ENCODE assay signal across 32 cellular contexts in the genomic region with DNA sequence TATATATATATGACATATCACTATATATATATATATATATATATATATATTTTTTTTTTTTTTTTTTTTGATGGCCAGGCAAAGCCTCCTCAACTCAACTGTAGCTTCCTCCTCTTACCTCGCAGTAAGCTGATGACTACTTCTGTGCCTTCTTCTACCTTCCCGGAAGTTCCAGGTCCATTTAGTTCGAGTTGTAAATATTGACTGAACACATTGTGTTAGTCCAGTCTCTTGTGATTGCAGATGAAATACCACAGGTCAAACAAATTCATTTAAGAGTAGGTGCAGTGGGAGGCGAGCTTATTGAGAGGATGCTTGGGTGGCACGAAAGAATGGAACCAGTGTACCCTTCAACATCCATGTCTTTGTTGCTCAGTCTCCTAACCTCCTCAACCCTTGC.
DNase-seq lines count a peak whose midpoint lies in the region; ATAC-seq, FAIRE-seq and TF ChIP-seq lines count a peak whose summit lies in the region.
"Had no signal": no experiment of that assay in that cellular context is flagged by ENCODE, and none has a peak within 500 bp of the region (broad histone marks: within the 10 kb centered on the region; RNA-seq: fewer than 3 reads in every experiment).

No MANE protein-coding gene starts in this region.

- H3K27me3 ChIP-seq in HepG2 (ENCODE audit: control insufficient read depth in 1 of 2, insufficient read depth in 2 of 2, low read length in 2 of 2) (no peaks in the 10 kb centered on the region), smooth muscle cell (ENCODE audit: low read depth) (no peaks in the 10 kb centered on the region), SJCRH30 (no peaks in the 10 kb centered on the region), colonic mucosa (no peaks in the 10 kb centered on the region)
- H3K27me3 ChIP-seq: breast epithelium, MG63 had no signal

- H3K4me1 Mint-ChIP-seq in HFFc6 (ENCODE audit: low read depth): peaks cover 23% of the 10 kb centered on the region
- H3K4me1 Mint-ChIP-seq: activated B cell treated with CpG ODN at 0.5 μM for 24 hours; CD14-positive monocyte; GM23338; stimulated activated naive B cell treated with anti-CD40 and anti-IgM and Interleukin-4, amounts not matched to agents 10 μg/mL and 1 μg/mL and 100 μg/mL, for 72 hours had no signal

- intact Hi-C loops in HepG2 (cut with micrococcal nuclease; ENCODE audit: unreplicated experiment) (no loop called here), colonic mucosa (cut with DNase I) (no loop called here)

- peak overlapping the region; percentile 90 for H3K27ac Mint-ChIP-seq in HFFc6
- H3K27ac Mint-ChIP-seq: activated B cell treated with CpG ODN at 0.5 μM for 24 hours; activated naive CD4-positive, alpha-beta T cell treated with anti-CD3 and anti-CD28 coated beads, Interleukin-2, amount 50 U/mL, for 72 hours; GM23338; natural killer cell treated with Interleukin-12 subunit alpha and Interleukin-12 subunit beta and Interleukin-15 and Interleukin-18, amount 100 ng/mL, for 72 hours; stimulated activated naive B cell treated with anti-CD40 and anti-IgM and Interleukin-4, amounts not matched to agents 10 μg/mL and 1 μg/mL and 100 μg/mL, for 72 hours; T-cell had no signal

- H3K79me2 ChIP-seq in HepG2 (ENCODE audit: insufficient read depth, low read length) (no peaks in the 10 kb centered on the region), smooth muscle cell (ENCODE audit: low read depth) (peaks cover 6% of the 10 kb centered on the region)

- no peaks in the 10 kb centered on the region for H3K27me3 Mint-ChIP-seq in HFFc6 (ENCODE audit: insufficient read depth)
- H3K27me3 Mint-ChIP-seq: activated B cell treated with CpG ODN at 0.5 μM for 24 hours; natural killer cell treated with Interleukin-12 subunit alpha and Interleukin-12 subunit beta and Interleukin-15 and Interleukin-18, amount 100 ng/mL, for 72 hours had no signal

- H3K9me3 ChIP-seq in HepG2 (ENCODE audit: low read length) (no peaks in the 10 kb centered on the region), smooth muscle cell (replicated peaks; ENCODE audit: low read depth) (no peaks in the 10 kb centered on the region), SJCRH30 (replicated peaks) (no peaks in the 10 kb centered on the region), colonic mucosa (no peaks in the 10 kb centered on the region)
- H3K9me3 ChIP-seq: breast epithelium had no signal

- H4K20me1 ChIP-seq in HepG2 (ENCODE audit: insufficient read depth, low read length): no peaks in the 10 kb centered on the region
- H4K20me1 ChIP-seq in smooth muscle cell (ENCODE audit: low read depth): peaks cover 13% of the 10 kb centered on the region

- DNase-seq in HFFc6: no peak
- peak; percentile 58 for DNase-seq in HepG2 (ENCODE audit: low spot score)
- no peak for DNase-seq in smooth muscle cell (lab: John Stamatoyannopoulos, UW; ENCODE audit: unreplicated experiment)
- no peak for DNase-seq in SJCRH30
- no peak for DNase-seq in COLO668 (lab: John Stamatoyannopoulos, UW; ENCODE audit: unreplicated experiment)
- no peak for DNase-seq in EL
- no peak for DNase-seq in colonic mucosa
- DNase-seq: activated B cell treated with CpG ODN at 0.5 μM for 24 hours; activated CD4-positive, alpha-beta T cell treated with anti-CD3 and anti-CD28 coated beads, Interleukin-2, amount 50 U/mL, for 1 hour; activated effector memory CD4-positive, alpha-beta T cell treated with Interleukin-2 at 50 U/mL for 16 hours; activated T-cell treated with anti-CD3 and anti-CD28 coated beads, Interleukin-2, amount 50 U/mL, for 1 hour; amygdala; Calu3; effector CD8-positive, alpha-beta T cell; KBM-7; kidney; NCI-H1930; NCI-H526 treated with DMSO at 0.1 percent for 48 hours; occipital lobe; stimulated activated naive B cell treated with anti-CD40 and anti-IgM and Interleukin-4, amounts not matched to agents 10 μg/mL and 1 μg/mL and 100 μg/mL, for 72 hours; substantia nigra; T-cell had no signal

- BruUV-seq in HepG2 (replicated peaks; lab: Mats Ljungman, UMichigan): no TSS peak

- H3K36me3 ChIP-seq in HepG2 (replicated peaks in 1 of 2; ENCODE audit: control insufficient read depth in 1 of 2, insufficient read depth in 2 of 2, low read length in 2 of 2) (no peaks in the 10 kb centered on the region), smooth muscle cell (ENCODE audit: low read depth) (no peaks in the 10 kb centered on the region), SJCRH30 (peaks cover 7% of the 10 kb centered on the region; the same call in 1 of the 2 replicates), colonic mucosa (no peaks in the 10 kb centered on the region)
- H3K36me3 ChIP-seq: breast epithelium, MG63 had no signal

- H3F3A ChIP-seq in smooth muscle cell (ENCODE audit: low read depth): no peaks in the 10 kb centered on the region

- H3K27ac ChIP-seq in VCaP: peak overlapping the region; percentile 50
- H3K27ac ChIP-seq in HepG2 (ENCODE audit: extremely low read length, insufficient read depth, low read length): no peak overlapping the region
- peak overlapping the region; percentile 54 for H3K27ac ChIP-seq in smooth muscle cell (ENCODE audit: low read depth)
- no peak overlapping the region for H3K27ac ChIP-seq in SJCRH30
- no peak overlapping the region for H3K27ac ChIP-seq in colonic mucosa
- H3K27ac ChIP-seq: breast epithelium, skin epidermis had no signal

- no peak for FAIRE-seq in HepG2 (lab: Jason Lieb, UNC)
- FAIRE-seq: HTR-8/SVneo, kidney, RCC 7860 had no signal

- POLR2A ChIA-PET in HepG2 (lab: Yijun Ruan, JAX): no interaction called here

- no peak overlapping the region for H3K9ac ChIP-seq in HepG2 (ENCODE audit: insufficient read depth, low read depth, low read length)
- no peak overlapping the region for H3K9ac ChIP-seq in smooth muscle cell (ENCODE audit: low read depth)
- H3K9ac ChIP-seq in colonic mucosa (ENCODE audit: low read depth in 2 of 2, low read length in 2 of 2): no peak overlapping the region

- ATAC-seq in HepG2: peak; percentile 73
- ATAC-seq: GM23338; natural killer cell treated with Interleukin-12 subunit alpha and Interleukin-12 subunit beta and Interleukin-15 and Interleukin-18, amount 100 ng/mL, for 72 hours; stimulated activated naive B cell treated with anti-CD40 and anti-IgM and Interleukin-4, amounts not matched to agents 10 μg/mL and 1 μg/mL and 100 μg/mL, for 72 hours; T-cell had no signal

- CTCF ChIA-PET in HepG2 (lab: Yijun Ruan, JAX; ENCODE audit: low intra/inter-chr PET ratio, low total read pairs): no interaction called here

- TF ChIP-seq CTCF in HFFc6 (IDR thresholded peaks at IDR 0.05) (no peak), VCaP (conservative IDR thresholded peaks at IDR 0.05) (no peak), HepG2 (CRISPR knock-in tag; IDR thresholded peaks at IDR 0.05) (no peak), smooth muscle cell (IDR thresholded peaks at IDR 0.05; ENCODE audit: borderline replicate concordance, insufficient read depth, poor library complexity, severe bottlenecking) (no peak), colonic mucosa (IDR thresholded peaks at IDR 0.05) (no peak)

- no peaks in the 10 kb centered on the region; the same call in none of the 2 replicates for H3K36me3 Mint-ChIP-seq in HFFc6 (ENCODE audit: low read depth)
- H3K36me3 Mint-ChIP-seq: activated naive CD4-positive, alpha-beta T cell treated with anti-CD3 and anti-CD28 coated beads, Interleukin-2, amount 50 U/mL, for 72 hours; natural killer cell treated with Interleukin-12 subunit alpha and Interleukin-12 subunit beta and Interleukin-15 and Interleukin-18, amount 100 ng/mL, for 72 hours; stimulated activated naive B cell treated with anti-CD40 and anti-IgM and Interleukin-4, amounts not matched to agents 10 μg/mL and 1 μg/mL and 100 μg/mL, for 72 hours; T-cell had no signal

- WGBS in HepG2 (ENCODE audit: low lambda C conversion rate): 34% methylated on average over 5 of the region's 5 CpGs
- 100% methylated on average over 5 of the region's 5 CpGs for WGBS in smooth muscle cell (ENCODE audit: low lambda C conversion rate)

- TF ChIP-seq RAD21 in HepG2 (CRISPR knock-in tag; IDR thresholded peaks at IDR 0.05): no peak

- peak in 1 of 2 experiments; percentile 42; a peak in 1 of 4 replicates for TF ChIP-seq EP300 in HepG2 (IDR thresholded peaks at IDR 0.05; ENCODE audit: low read depth in 2 of 2, low read length in 2 of 2)
- no peak for TF ChIP-seq EP300 in HepG2 (CRISPR knock-in tag; IDR thresholded peaks at IDR 0.05; ENCODE audit: borderline replicate concordance)

- H3K9me3 Mint-ChIP-seq in HFFc6: no peaks in the 10 kb centered on the region
- H3K9me3 Mint-ChIP-seq: activated B cell treated with CpG ODN at 0.5 μM for 24 hours; activated naive CD4-positive, alpha-beta T cell treated with anti-CD3 and anti-CD28 coated beads, Interleukin-2, amount 50 U/mL, for 72 hours; CD14-positive monocyte; GM23338; natural killer cell treated with Interleukin-12 subunit alpha and Interleukin-12 subunit beta and Interleukin-15 and Interleukin-18, amount 100 ng/mL, for 72 hours; stimulated activated naive B cell treated with anti-CD40 and anti-IgM and Interleukin-4, amounts not matched to agents 10 μg/mL and 1 μg/mL and 100 μg/mL, for 72 hours; T-cell had no signal

- H3K4me3 ChIP-seq in HepG2 (replicated peaks in 1 of 3; ENCODE audit: insufficient read depth in 1 of 3, low read depth in 2 of 3, low read length in 3 of 3) (no peak overlapping the region), smooth muscle cell (no peak overlapping the region), SJCRH30 (no peak overlapping the region), colonic mucosa (no peak overlapping the region)
- H3K4me3 ChIP-seq: breast epithelium, GM23338, MG63, skin epidermis had no signal

- H2AFZ ChIP-seq in HepG2 (ENCODE audit: low read length): no peak overlapping the region
- no peak overlapping the region for H2AFZ ChIP-seq in smooth muscle cell (ENCODE audit: low read depth)
- H2AFZ ChIP-seq: GM23338 had no signal

- H3K4me1 ChIP-seq in HepG2 (ENCODE audit: insufficient read depth, low read length) (peaks cover 12% of the 10 kb centered on the region), smooth muscle cell (ENCODE audit: low read depth) (no peaks in the 10 kb centered on the region), SJCRH30 (0 out of 2 replicates have a peak, but pooled peaks cover 2% of the 10 kb centered on the region), colonic mucosa (no peaks in the 10 kb centered on the region)
- H3K4me1 ChIP-seq: breast epithelium had no signal

- no peak overlapping the region; the same call in 1 of the 2 replicates for H3K4me2 ChIP-seq in HepG2 (ENCODE audit: low read depth, low read length)
- H3K4me2 ChIP-seq in smooth muscle cell: peak overlapping the region; percentile 7
- H3K4me2 ChIP-seq: GM23338 had no signal

- peak overlapping the region; percentile 48; the same call in 1 of the 2 replicates for H3K4me3 Mint-ChIP-seq in HFFc6
- H3K4me3 Mint-ChIP-seq: activated B cell treated with CpG ODN at 0.5 μM for 24 hours; CD14-positive monocyte; GM23338; natural killer cell treated with Interleukin-12 subunit alpha and Interleukin-12 subunit beta and Interleukin-15 and Interleukin-18, amount 100 ng/mL, for 72 hours; stimulated activated naive B cell treated with anti-CD40 and anti-IgM and Interleukin-4, amounts not matched to agents 10 μg/mL and 1 μg/mL and 100 μg/mL, for 72 hours; T-cell had no signal

- in situ Hi-C loops in HepG2 (cut with HindIII; ENCODE audit: extremely low pct_ligation_motif_present, low pct_unique_long_range_greater_than_20kb): no loop called here

- no peak for TF ChIP-seq POLR2A in HepG2 (IDR thresholded peaks at IDR 0.05; ENCODE audit: insufficient read depth in 1 of 2, low read depth in 2 of 2, low read length in 2 of 2)

Comparison
In these comparisons a context has a peak if more than half of its experiments do, and no peak if none do; other contexts are left out.
1. H3K27ac ChIP-seq: peak in VCaP (single experiment) and smooth muscle cell (single experiment); none in HepG2 (single experiment), SJCRH30 (single experiment) and colonic mucosa (single experiment).